Comparison of ENCODE assay signal across 8 cellular contexts in the genomic region with DNA sequence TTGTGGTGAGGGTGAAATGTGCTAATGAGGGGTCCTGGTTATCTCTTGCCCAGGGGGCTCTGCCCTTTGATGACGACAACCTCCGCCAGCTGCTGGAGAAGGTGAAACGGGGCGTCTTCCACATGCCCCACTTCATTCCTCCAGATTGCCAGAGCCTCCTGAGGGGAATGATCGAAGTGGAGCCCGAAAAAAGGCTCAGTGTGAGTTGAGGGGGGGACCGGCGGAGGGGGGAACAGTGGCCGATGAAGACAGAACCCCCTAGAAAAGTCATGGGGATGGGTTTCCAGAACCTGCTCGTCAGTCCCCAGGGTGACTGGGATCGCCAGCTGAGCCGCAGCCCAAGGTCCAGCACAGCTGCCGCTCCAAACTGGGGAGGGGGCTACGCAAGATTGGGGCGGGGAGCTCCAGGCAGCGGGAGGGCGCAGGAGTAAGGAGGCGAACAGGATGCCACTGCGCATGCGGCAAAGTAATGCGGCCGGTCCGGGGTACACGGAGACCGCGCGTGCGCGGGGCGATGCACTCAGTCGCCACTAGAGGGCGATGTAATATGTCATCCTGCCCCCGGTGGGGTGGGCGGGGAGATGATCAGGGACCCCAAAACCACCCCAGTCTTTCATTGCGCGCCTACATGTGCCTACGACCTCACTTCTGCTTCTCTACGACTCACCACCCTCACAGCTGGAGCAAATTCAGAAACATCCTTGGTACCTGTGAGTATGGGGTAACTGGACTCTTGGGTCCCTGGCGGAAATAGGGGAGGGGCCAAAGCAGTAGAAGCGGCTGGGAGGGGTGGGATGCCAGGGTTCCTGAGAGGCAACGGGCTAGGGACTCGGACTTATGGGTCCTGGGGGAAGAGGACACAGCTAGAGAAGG. TPM values are rescaled to one million over a fixed set of nuclear protein-coding genes. Genes with fewer than 3 reads are reported as not detected.
DNase-seq lines count a peak whose midpoint lies in the region; ATAC-seq and TF ChIP-seq lines count a peak whose summit lies in the region.

No MANE protein-coding gene starts in this region.

- WGBS in gastroesophageal sphincter (ENCODE audit: low coverage in 1 of 2), 2 donors, result 2 to 5% methylated on average over 4 to 29 of the region's 42 CpGs
- 10 to 12% (median 11%) methylated on average over 41 to 42 of the region's 42 CpGs for WGBS in ovary, 3 donors

- H4K20me1 ChIP-seq in KMS-11 (ENCODE audit: insufficient read depth), result no peaks in the 10 kb centered on the region

- H3K27ac ChIP-seq in KMS-11 (no peak overlapping the region), gastroesophageal sphincter (peak overlapping the region in 1 of 4 donors; percentile 43), ovary (no peak overlapping the region), thoracic aorta (no peak overlapping the region)

- H3K9me3 ChIP-seq in gastroesophageal sphincter (no peaks in the 10 kb centered on the region), ovary (no peaks in the 10 kb centered on the region), thoracic aorta (no peaks in the 10 kb centered on the region)

- H3K27me3 ChIP-seq in KMS-11 (ENCODE audit: insufficient read depth, low read depth) (no peaks in the 10 kb centered on the region), gastroesophageal sphincter (no peaks in the 10 kb centered on the region), ovary (no peaks in the 10 kb centered on the region), thoracic aorta (replicated peaks; ENCODE audit: insufficient read depth) (no peaks in the 10 kb centered on the region)

- no peak for TF ChIP-seq POLR2A in gastroesophageal sphincter (IDR thresholded peaks at IDR 0.05)
- no peak for TF ChIP-seq POLR2A in ovary (IDR thresholded peaks at IDR 0.05)

- TF ChIP-seq CTCF in GM20000 (IDR thresholded peaks at IDR 0.05; ENCODE audit: extremely low read depth, missing control alignments) (peak; percentile 88), KMS-11 (conservative IDR thresholded peaks at IDR 0.05; ENCODE audit: low read depth, low read length) (peak; percentile 97), gastroesophageal sphincter (IDR thresholded peaks at IDR 0.05) (peak in 3 of 4 experiments; percentile 93 to 99 (median 95)), ovary (IDR thresholded peaks at IDR 0.05) (peak; percentile 88 to 93 (median 89)), thoracic aorta (IDR thresholded peaks at IDR 0.05) (peak; percentile 98)

- no peak for TF ChIP-seq EP300 in gastroesophageal sphincter (IDR thresholded peaks at IDR 0.05)
- TF ChIP-seq EP300 in ovary (IDR thresholded peaks at IDR 0.05), result no peak

- peak overlapping the region; percentile 68 for H2AFZ ChIP-seq in KMS-11 (ENCODE audit: low read depth)

- H3K79me2 ChIP-seq in KMS-11 (ENCODE audit: insufficient read depth, low read depth), result no peaks in the 10 kb centered on the region

- intact Hi-C loops in ovary (cut with DNase I), result loop anchor here in 2 of 4 donors (5.0 to 10.0 kb wide), 3 partner anchors 81 to 203 kb away; partner anchors contain the start of genes TMEM238 (in 2 of the 2) and RPL28 (in 1 of the 2)

- ATAC-seq in gastroesophageal sphincter (peak; percentile 88), thoracic aorta (ENCODE audit: insufficient number of reproducible peaks, low FRiP score, low read depth) (peak; percentile 53)

- peak overlapping the region; percentile 56; the same call in 1 of the 2 replicates for H3K4me2 ChIP-seq in KMS-11

- H3K4me1 ChIP-seq in KMS-11 (ENCODE audit: low read depth, poor library complexity, severe bottlenecking), result peaks cover 11% of the 10 kb centered on the region
- peaks cover 0 to 11% (median 5%) of the 10 kb centered on the region in 3 donors for H3K4me1 ChIP-seq in gastroesophageal sphincter
- H3K4me1 ChIP-seq in ovary (ENCODE audit: insufficient read depth), result peaks cover 1% of the 10 kb centered on the region
- peaks cover 0 to 9% of the 10 kb centered on the region in 2 donors for H3K4me1 ChIP-seq in thoracic aorta (ENCODE audit: control insufficient read depth in 1 of 2, low read depth in 2 of 2)

- H3K36me3 ChIP-seq in KMS-11 (ENCODE audit: insufficient read depth) (no peaks in the 10 kb centered on the region), gastroesophageal sphincter (peaks cover 0 to 64% of the 10 kb centered on the region in 2 donors), ovary (no peaks in the 10 kb centered on the region), thoracic aorta (peaks cover 12% of the 10 kb centered on the region)

- DNase-seq in CD1c-positive myeloid dendritic cell (ENCODE audit: extremely low spot score), result peak; percentile 96
- DNase-seq in GM20000 (ENCODE audit: low spot score), result peak; percentile 98
- DNase-seq in SHP77 treated with DMSO at 0.1 percent for 48 hours (lab: John Stamatoyannopoulos, UW), result peak; percentile 44
- peak; percentile 96 for DNase-seq in activated gamma-delta T cell treated with anti-CD3 and anti-CD28 coated beads, Interleukin-2, amount 50 U/mL, for 16 hours (ENCODE audit: low read depth)
- DNase-seq in ovary, result peak; percentile 86 to 93 (median 91)
- peak; percentile 29 for DNase-seq in thoracic aorta (ENCODE audit: low spot score)

- peak overlapping the region; percentile 41 for H3K9ac ChIP-seq in KMS-11

- H3K4me3 ChIP-seq in KMS-11 (IDR thresholded peaks at IDR 0.05; ENCODE audit: insufficient read depth, low read depth, low read length) (no peak overlapping the region), gastroesophageal sphincter (peak overlapping the region; percentile 2 to 31), ovary (peak overlapping the region; percentile 28), thoracic aorta (peak overlapping the region; percentile 65)

RNA-seq across cellular contexts. Expression of gene BRSK1, which starts 17.9 kb away (rescaled TPM):
- total RNA-seq in gastroesophageal sphincter, result 10 to 100 TPM in 1 of 4 donors, 1 to 10 TPM in 3; 4.0 to 19.8 (median 8.8) TPM
- total RNA-seq in ovary, result 10 to 100 TPM in 1 of 7 donors, 1 to 10 TPM in 6; 1.9 to 11.3 (median 4.8) TPM
- 1 to 10 TPM; 2.3 to 5.0 TPM for polyA plus RNA-seq in ovary
- 10 to 100 TPM; 10.8 to 16.7 TPM for total RNA-seq in thoracic aorta

RNA-seq across cellular contexts. Expression of gene HSPBP1, which starts 21.8 kb away (rescaled TPM):
- total RNA-seq in gastroesophageal sphincter, result 10 to 100 TPM; 20.9 to 37.1 (median 26.5) TPM
- total RNA-seq in ovary, result 10 to 100 TPM; 20.5 to 40.7 (median 31.8) TPM
- 10 to 100 TPM in 1 of 2 donors, 1 to 10 TPM in 1; 3.6 to 36.5 TPM for polyA plus RNA-seq in ovary
- total RNA-seq in thoracic aorta, result 10 to 100 TPM; 26.8 to 26.9 TPM

RNA-seq across cellular contexts. Expression of gene TMEM150B, which starts 23.4 kb away (rescaled TPM):
- total RNA-seq in gastroesophageal sphincter (10 to 100 TPM in 1 of 4 donors, 1 to 10 TPM in 2, not detected in 1; 2.2 to 12.4 (median 3.3) TPM), ovary (1 to 10 TPM in 3 of 7 donors, under 1 TPM in 4; 0.36 to 3.9 (median 0.79) TPM), thoracic aorta (1 to 10 TPM in 1 of 2 donors, not detected in 1; 6.8 TPM)
- under 1 TPM; 0.55 to 0.73 TPM for polyA plus RNA-seq in ovary

RNA-seq across cellular contexts. Expression of gene KMT5C, which starts 38.0 kb away (rescaled TPM):
- total RNA-seq in gastroesophageal sphincter (10 to 100 TPM in 2 of 4 donors, 1 to 10 TPM in 2; 3.4 to 11.2 (median 9.2) TPM), ovary (10 to 100 TPM in 6 of 7 donors, 1 to 10 TPM in 1; 8.1 to 26.2 (median 12.6) TPM), thoracic aorta (10 to 100 TPM; 10.2 to 25.2 TPM)
- polyA plus RNA-seq in ovary, result 10 to 100 TPM in 1 of 2 donors, under 1 TPM in 1; 0.37 to 11.9 TPM

RNA-seq across cellular contexts. Expression of gene PPP6R1, which starts 42.9 kb away (rescaled TPM):
- total RNA-seq in gastroesophageal sphincter (10 to 100 TPM; 32.6 to 79.4 (median 34.0) TPM), ovary (10 to 100 TPM; 14.1 to 52.2 (median 46.3) TPM), thoracic aorta (10 to 100 TPM; 46.7 to 52.3 TPM)
- 10 to 100 TPM; 21.3 to 26.9 TPM for polyA plus RNA-seq in ovary

Comparison
In these comparisons a context has a peak if more than half of its experiments do, and no peak if none do; other contexts are left out.
1. DNase-seq: peak in every context shown above with its lines; median percentile 98 in GM20000; 96 in CD1c-positive myeloid dendritic cell; 96 in activated gamma-delta T cell treated with anti-CD3 and anti-CD28 coated beads, Interleukin-2, amount 50 U/mL, for 16 hours; 91 in ovary; 44 in SHP77 treated with DMSO at 0.1 percent for 48 hours; 29 in thoracic aorta.